Comparison of ENCODE assay signal across 16 cellular contexts in genomic region chr4:87010192-87010591, GRCh38.
DNase-seq lines count a peak whose midpoint lies in the region; ATAC-seq and TF ChIP-seq lines count a peak whose summit lies in the region.
"Had no signal": no experiment of that assay in that cellular context is flagged by ENCODE, and none has a peak within 500 bp of the region (broad histone marks: within the 10 kb centered on the region; RNA-seq: fewer than 3 reads in every experiment).

No MANE protein-coding gene starts in this region.

- ATAC-seq in stimulated activated naive B cell treated with anti-CD40 and anti-IgM and Interleukin-4, amounts not matched to agents 10 μg/mL and 1 μg/mL and 100 μg/mL, for 72 hours (replicated peaks) = no peak
- ATAC-seq: PC-3 had no signal

- H3K4me1 ChIP-seq in iPS-20b (ENCODE audit: insufficient read depth, low read length) (peaks cover 59% of the 10 kb centered on the region), esophagus muscularis mucosa (peaks cover 67 to 82% (median 78%) of the 10 kb centered on the region in 4 donors)

- TF ChIP-seq CTCF in HL-60 (IDR thresholded peaks at IDR 0.05; ENCODE audit: insufficient read depth, low read length) = no peak
- TF ChIP-seq CTCF in esophagus muscularis mucosa (IDR thresholded peaks at IDR 0.05) = no peak

- H3K27me3 Mint-ChIP-seq in activated T-helper 1 cell treated with anti-CD3 and anti-CD28 coated beads, Interleukin-12 subunit alpha, Interleukin-12 subunit beta, Interleukin-2, Interleukin-4 antibody, amounts not matched to agents 30 ng/mL and 10 ng/mL and 1 ng/mL, durations not matched to agents 14 hours and 24 hours and 36 hours (ENCODE audit: insufficient read depth) = no peaks in the 10 kb centered on the region
- H3K27me3 Mint-ChIP-seq in stimulated activated naive B cell treated with anti-CD40 and anti-IgM and Interleukin-4, amounts not matched to agents 10 μg/mL and 1 μg/mL and 100 μg/mL, for 72 hours = no peaks in the 10 kb centered on the region
- H3K27me3 Mint-ChIP-seq: activated CD4-positive, alpha-beta memory T cell treated with anti-CD3 and anti-CD28 coated beads for 36 hours; CD4-positive, CD25-positive, alpha-beta regulatory T cell had no signal

- peak overlapping the region; percentile 20; the same call in 1 of the 2 replicates for H3K9ac ChIP-seq in iPS-20b (ENCODE audit: low read depth, low read length)
- H3K9ac ChIP-seq: GM23248 had no signal

- H3K27ac Mint-ChIP-seq in activated T-helper 1 cell treated with anti-CD3 and anti-CD28 coated beads, Interleukin-12 subunit alpha, Interleukin-12 subunit beta, Interleukin-2, Interleukin-4 antibody, amounts not matched to agents 30 ng/mL and 10 ng/mL and 1 ng/mL, durations not matched to agents 14 hours and 24 hours and 36 hours = no peak overlapping the region
- H3K27ac Mint-ChIP-seq in stimulated activated naive B cell treated with anti-CD40 and anti-IgM and Interleukin-4, amounts not matched to agents 10 μg/mL and 1 μg/mL and 100 μg/mL, for 72 hours = peak overlapping the region; percentile 14
- H3K27ac Mint-ChIP-seq: activated CD4-positive, alpha-beta memory T cell treated with anti-CD3 and anti-CD28 coated beads for 36 hours; CD4-positive, CD25-positive, alpha-beta regulatory T cell had no signal

- H3K4me1 Mint-ChIP-seq in activated T-helper 1 cell treated with anti-CD3 and anti-CD28 coated beads, Interleukin-12 subunit alpha, Interleukin-12 subunit beta, Interleukin-2, Interleukin-4 antibody, amounts not matched to agents 30 ng/mL and 10 ng/mL and 1 ng/mL, durations not matched to agents 14 hours and 24 hours and 36 hours (ENCODE audit: low read depth) = peaks cover 79% of the 10 kb centered on the region
- peaks cover 37 to 81% of the 10 kb centered on the region in 2 donors for H3K4me1 Mint-ChIP-seq in stimulated activated naive B cell treated with anti-CD40 and anti-IgM and Interleukin-4, amounts not matched to agents 10 μg/mL and 1 μg/mL and 100 μg/mL, for 72 hours

- H3K36me3 ChIP-seq in iPS-20b (ENCODE audit: insufficient read depth, low read depth, low read length) (no peaks in the 10 kb centered on the region), esophagus muscularis mucosa (no peaks in the 10 kb centered on the region)

- no peaks in the 10 kb centered on the region for H3K9me3 Mint-ChIP-seq in activated T-helper 1 cell treated with anti-CD3 and anti-CD28 coated beads, Interleukin-12 subunit alpha, Interleukin-12 subunit beta, Interleukin-2, Interleukin-4 antibody, amounts not matched to agents 30 ng/mL and 10 ng/mL and 1 ng/mL, durations not matched to agents 14 hours and 24 hours and 36 hours
- no peaks in the 10 kb centered on the region for H3K9me3 Mint-ChIP-seq in stimulated activated naive B cell treated with anti-CD40 and anti-IgM and Interleukin-4, amounts not matched to agents 10 μg/mL and 1 μg/mL and 100 μg/mL, for 72 hours
- H3K9me3 Mint-ChIP-seq: activated CD4-positive, alpha-beta memory T cell treated with anti-CD3 and anti-CD28 coated beads for 36 hours had no signal

- H3K27me3 ChIP-seq in HL-60 (ENCODE audit: insufficient read depth, poor library complexity, severe bottlenecking) = no peaks in the 10 kb centered on the region
- H3K27me3 ChIP-seq in iPS-20b (ENCODE audit: insufficient read depth, low read length) = peaks cover 12% of the 10 kb centered on the region; the same call in 1 of the 2 replicates
- H3K27me3 ChIP-seq in esophagus muscularis mucosa = no peaks in the 10 kb centered on the region

- H3K27ac ChIP-seq in HL-60 (replicated peaks) (peak overlapping the region; percentile 98), iPS-20b (ENCODE audit: low read length) (no peak overlapping the region), esophagus muscularis mucosa (replicated peaks in 1 of 4) (peak overlapping the region in 1 of 4 donors; percentile 97)
- H3K27ac ChIP-seq: GM23248, SK-N-MC had no signal

- TF ChIP-seq EP300 in esophagus muscularis mucosa (IDR thresholded peaks at IDR 0.05) = no peak

- peak overlapping the region; percentile 81 for H3K4me3 Mint-ChIP-seq in activated T-helper 1 cell treated with anti-CD3 and anti-CD28 coated beads, Interleukin-12 subunit alpha, Interleukin-12 subunit beta, Interleukin-2, Interleukin-4 antibody, amounts not matched to agents 30 ng/mL and 10 ng/mL and 1 ng/mL, durations not matched to agents 14 hours and 24 hours and 36 hours
- H3K4me3 Mint-ChIP-seq in stimulated activated naive B cell treated with anti-CD40 and anti-IgM and Interleukin-4, amounts not matched to agents 10 μg/mL and 1 μg/mL and 100 μg/mL, for 72 hours = no peak overlapping the region

- H3K36me3 Mint-ChIP-seq in activated T-helper 1 cell treated with anti-CD3 and anti-CD28 coated beads, Interleukin-12 subunit alpha, Interleukin-12 subunit beta, Interleukin-2, Interleukin-4 antibody, amounts not matched to agents 30 ng/mL and 10 ng/mL and 1 ng/mL, durations not matched to agents 14 hours and 24 hours and 36 hours (ENCODE audit: low read depth) = peaks cover 3% of the 10 kb centered on the region
- H3K36me3 Mint-ChIP-seq in stimulated activated naive B cell treated with anti-CD40 and anti-IgM and Interleukin-4, amounts not matched to agents 10 μg/mL and 1 μg/mL and 100 μg/mL, for 72 hours = no peaks in the 10 kb centered on the region
- H3K36me3 Mint-ChIP-seq: CD4-positive, CD25-positive, alpha-beta regulatory T cell had no signal

- H3K9me3 ChIP-seq in iPS-20b (ENCODE audit: insufficient read depth, low read depth, low read length) (no peaks in the 10 kb centered on the region), esophagus muscularis mucosa (no peaks in the 10 kb centered on the region)

- no peak for TF ChIP-seq POLR2A in esophagus muscularis mucosa (IDR thresholded peaks at IDR 0.05; ENCODE audit: low read depth)

- intact Hi-C loops in activated T-helper 1 cell treated with anti-CD3 and anti-CD28 coated beads, Interleukin-12 subunit alpha, Interleukin-12 subunit beta, Interleukin-2, Interleukin-4 antibody, amounts not matched to agents 30 ng/mL and 10 ng/mL and 1 ng/mL, durations not matched to agents 14 hours and 24 hours and 36 hours (cut with micrococcal nuclease) = no loop called here
- intact Hi-C loops in esophagus muscularis mucosa (cut with DNase I) = no loop called here

- H3K4me3 ChIP-seq in HL-60 (replicated peaks; ENCODE audit: insufficient read depth, low read length) (no peak overlapping the region), iPS-20b (ENCODE audit: low read length) (no peak overlapping the region), esophagus muscularis mucosa (no peak overlapping the region)
- H3K4me3 ChIP-seq: GM23248 had no signal

- WGBS in esophagus muscularis mucosa = 86% methylated on average over 1 of the region's 1 CpG

- DNase-seq in HL-60 (ENCODE audit: low read depth in 1 of 2, low spot score in 1 of 2) = no peak
- no peak for DNase-seq in activated T-helper 1 cell treated with anti-CD3 and anti-CD28 coated beads, Interleukin-12 subunit alpha, Interleukin-12 subunit beta, Interleukin-2, Interleukin-4 antibody, amounts not matched to agents 30 ng/mL and 10 ng/mL and 1 ng/mL, durations not matched to agents 14 hours and 24 hours and 36 hours (ENCODE audit: low spot score)
- DNase-seq in stimulated activated naive B cell treated with anti-CD40 and anti-IgM and Interleukin-4, amounts not matched to agents 10 μg/mL and 1 μg/mL and 100 μg/mL, for 72 hours = no peak
- DNase-seq in stimulated activated CD8-positive, alpha-beta memory T cell treated with anti-CD3 and anti-CD28 coated beads, Interleukin-4, amount 100 ng/mL, for 48 hours = no peak
- DNase-seq in stimulated activated CD4-positive, alpha-beta T cell treated with anti-CD3 and anti-CD28 coated beads, Interleukin-15, amount 100 ng/mL, for 24 hours = no peak
- DNase-seq in esophagus muscularis mucosa (ENCODE audit: extremely low spot score) = no peak
- DNase-seq: activated CD4-positive, alpha-beta memory T cell treated with anti-CD3 and anti-CD28 coated beads for 36 hours; amygdala; CD4-positive, CD25-positive, alpha-beta regulatory T cell; GM23248; kidney glomerular epithelial cell; NCI-H1930; NCI-H524 treated with DMSO at 0.1 percent for 48 hours; PC-3 had no signal
